14 cellular contexts compared by ENCODE assay signal in the genomic region with DNA sequence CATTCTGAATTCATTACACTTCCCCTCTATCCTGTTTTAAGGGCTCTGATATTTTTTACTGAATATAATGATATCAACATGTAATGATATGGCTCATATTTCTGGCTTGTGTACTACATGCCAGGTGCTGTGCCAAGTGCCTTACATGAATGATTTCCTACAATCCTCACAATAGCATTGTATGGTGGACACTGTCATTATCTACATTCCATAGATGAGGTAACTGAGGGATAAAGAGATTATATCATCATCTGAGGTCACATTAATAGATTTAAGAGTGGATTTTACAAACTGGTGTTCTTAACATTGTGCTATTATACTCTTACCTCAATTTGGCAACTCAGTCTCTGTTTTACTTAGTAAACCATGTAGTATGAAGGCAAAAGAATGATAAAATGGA.
"Had no signal": no experiment of that assay in that cellular context is flagged by ENCODE, and none has a peak within 500 bp of the region (broad histone marks: within the 10 kb centered on the region; RNA-seq: fewer than 3 reads in every experiment).

No MANE protein-coding gene starts in this region.

- H3K36me3 ChIP-seq: gastroesophageal sphincter, pancreas had no signal

- DNase-seq: activated CD4-positive, alpha-beta T cell treated with anti-CD3 and anti-CD28 coated beads, Interleukin-2, amount 50 U/mL, for 4 hours; activated CD4-positive, CD25-positive, alpha-beta regulatory T cell treated with anti-CD3 and anti-CD28 coated beads, Interleukin-2, amount 50 U/mL, for 72 hours; activated naive CD4-positive, alpha-beta T cell; activated naive CD8-positive, alpha-beta T cell treated with anti-CD3 and anti-CD28 coated beads, Interleukin-2, amount 10 ng/mL, durations not matched to agents 7 days and 5 days; activated T-cell treated with anti-CD3 and anti-CD28 coated beads for 4 hours; anterior cingulate cortex; cerebellar nuclear complex; effector memory CD8-positive, alpha-beta T cell; mammary epithelial cell; pancreas; T1000 had no signal

- ATAC-seq: effector memory CD8-positive, alpha-beta T cell; gastroesophageal sphincter; pancreas; stimulated activated effector memory CD8-positive, alpha-beta T cell treated with anti-CD3 and anti-CD28 coated beads, Interleukin-12 subunit alpha, Interleukin-12 subunit beta, amount 100 ng/mL, for 72 hours had no signal

- H3K9me3 ChIP-seq: gastroesophageal sphincter, pancreas had no signal

- H3K27ac ChIP-seq: gastroesophageal sphincter, pancreas had no signal

- H3K4me3 ChIP-seq: gastroesophageal sphincter, pancreas had no signal

- H3K4me1 ChIP-seq: gastroesophageal sphincter, pancreas had no signal

- FAIRE-seq: islet of Langerhans, pancreas had no signal

- H3K27me3 ChIP-seq: gastroesophageal sphincter, pancreas had no signal
